In genomic region chr5:36655171-36655570, GRCh38 we compare ENCODE assay signal across 12 cellular contexts. TPM values are rescaled to one million over a fixed set of nuclear protein-coding genes. Genes with fewer than 3 reads are reported as not detected.
DNase-seq lines count a peak whose midpoint lies in the region; FAIRE-seq and TF ChIP-seq lines count a peak whose summit lies in the region.
"Had no signal": no experiment of that assay in that cellular context is flagged by ENCODE, and none has a peak within 500 bp of the region (broad histone marks: within the 10 kb centered on the region; RNA-seq: fewer than 3 reads in every experiment).

No MANE protein-coding gene starts in this region.

- peaks cover 11% of the 10 kb centered on the region for H3K27me3 ChIP-seq in endodermal cell (ENCODE audit: control insufficient read depth, insufficient read depth, low read length, poor library complexity, severe bottlenecking)

- no peaks in the 10 kb centered on the region for H3K36me3 Mint-ChIP-seq in endodermal cell (ENCODE audit: low read depth)
- H3K36me3 Mint-ChIP-seq: memory B cell had no signal

- no peaks in the 10 kb centered on the region for H3K9me3 Mint-ChIP-seq in endodermal cell
- H3K9me3 Mint-ChIP-seq: memory B cell had no signal

- no peak overlapping the region for H3K27ac Mint-ChIP-seq in endodermal cell
- H3K27ac Mint-ChIP-seq: memory B cell had no signal

- H3K27me3 Mint-ChIP-seq in endodermal cell (ENCODE audit: insufficient read depth): peaks cover 10% of the 10 kb centered on the region

- H3K4me1 ChIP-seq in endodermal cell (ENCODE audit: control insufficient read depth, insufficient read depth, low read length): peaks cover 5% of the 10 kb centered on the region

- no peak overlapping the region for H3K27ac ChIP-seq in endodermal cell (ENCODE audit: low read depth, low read length)

- no peak overlapping the region for H3K4me3 ChIP-seq in endodermal cell (ENCODE audit: low read length)

- TF ChIP-seq CTCF in endodermal cell (conservative IDR thresholded peaks at IDR 0.05) (no peak), GM10266 (IDR thresholded peaks at IDR 0.05; ENCODE audit: control insufficient read depth, insufficient read depth, low read depth, missing control alignments) (no peak)

- H3K4me1 Mint-ChIP-seq in endodermal cell: peaks cover 26% of the 10 kb centered on the region
- H3K4me1 Mint-ChIP-seq: memory B cell had no signal

- DNase-seq in AG08396 (ENCODE audit: low spot score) (peak; percentile 5), LHCN-M2 (ENCODE audit: low read depth) (peak; percentile 59), endodermal cell (peak; percentile 68), midbrain (lab: John Stamatoyannopoulos, UW) (peak; percentile 67), HTR-8/SVneo (ENCODE audit: insufficient read length, low spot score) (no peak), NCI-H146 (lab: John Stamatoyannopoulos, UW) (no peak), COLO668 (lab: John Stamatoyannopoulos, UW; ENCODE audit: unreplicated experiment) (no peak), GM10266 (ENCODE audit: extremely low spot score) (no peak)
- DNase-seq: NCI-H446, small intestine, SW 1271 had no signal

- 42 to 60% methylated on average over 4 of the region's 4 CpGs for WGBS in endodermal cell (ENCODE audit: insufficient coverage in 1 of 2, insufficient read length in 1 of 2), 2 experiments

- H3K9me3 ChIP-seq in endodermal cell (ENCODE audit: control insufficient read depth, low read length): no peaks in the 10 kb centered on the region

- no peaks in the 10 kb centered on the region for H3K36me3 ChIP-seq in endodermal cell (ENCODE audit: control insufficient read depth, insufficient read depth, low read length)

- no peak overlapping the region for H3K9ac ChIP-seq in endodermal cell (ENCODE audit: extremely low read depth, low read length, poor library complexity, severe bottlenecking)

- FAIRE-seq in HTR-8/SVneo (lab: Jason Lieb, UNC): no peak
- FAIRE-seq: small intestine had no signal

- H3K4me3 Mint-ChIP-seq in endodermal cell: no peak overlapping the region
- H3K4me3 Mint-ChIP-seq: memory B cell had no signal

RNA-seq across cellular contexts. Expression of gene SLC1A3, which starts 48.8 kb away (rescaled TPM):
- total RNA-seq in LHCN-M2 (2014; rRNA removed): 12.1 and 15.1 TPM in 2 replicates
- 6.6 TPM for polyA plus RNA-seq in LHCN-M2 (2012)
- total RNA-seq in endodermal cell: 1 to 10 TPM; 2.6 to 4.2 TPM
- polyA plus RNA-seq in endodermal cell (2013, experiment 1 of 2): 20.5 TPM
- polyA plus RNA-seq in endodermal cell (2013, experiment 2 of 2): 16.9 TPM

Comparison
In these comparisons a context has a peak if more than half of its experiments do, and no peak if none do; other contexts are left out.
1. DNase-seq: peak in AG08396 (single experiment), LHCN-M2 (single experiment), endodermal cell (single experiment) and midbrain (single experiment); none in HTR-8/SVneo (single experiment), NCI-H146 (single experiment), COLO668 (single experiment) and GM10266 (single experiment).